In the genomic region with DNA sequence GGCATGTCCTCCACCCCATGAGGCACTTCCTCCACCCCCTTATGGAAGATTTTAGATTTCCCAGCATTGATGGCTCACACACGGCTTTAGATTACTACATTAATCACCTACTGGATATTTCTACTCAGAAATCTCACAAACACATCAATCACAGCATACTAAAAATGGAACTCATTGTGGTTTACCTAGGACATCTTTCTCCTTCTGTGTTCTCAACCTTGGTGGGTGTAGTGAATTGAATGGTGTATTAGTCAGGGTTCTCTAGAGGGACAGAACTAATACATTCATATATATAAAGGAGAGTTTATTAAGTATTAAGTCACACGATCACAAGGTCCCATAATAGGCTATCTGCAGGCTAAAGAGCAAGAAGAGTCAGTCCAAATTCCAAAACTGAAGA, we compare ENCODE assay signal across 20 cellular contexts.
DNase-seq lines count a peak whose midpoint lies in the region; ATAC-seq, FAIRE-seq and TF ChIP-seq lines count a peak whose summit lies in the region.
"Had no signal": no experiment of that assay in that cellular context is flagged by ENCODE, and none has a peak within 500 bp of the region (broad histone marks: within the 10 kb centered on the region; RNA-seq: fewer than 3 reads in every experiment).

No MANE protein-coding gene starts in this region.

- no TSS peak for BruUV-seq in GM12878 (replicated peaks; lab: Mats Ljungman, UMichigan)

- peak overlapping the region; percentile 63 for H3K27ac Mint-ChIP-seq in activated CD4-positive, alpha-beta T cell treated with anti-CD3 and anti-CD28 coated beads, Interleukin-2, amount 10 ng/mL, durations not matched to agents 24 days and 14 days
- H3K27ac Mint-ChIP-seq in activated naive CD8-positive, alpha-beta T cell treated with anti-CD3 and anti-CD28 coated beads, Interleukin-2, amount 50 U/mL, for 24 hours: peak overlapping the region; percentile 74
- no peak overlapping the region for H3K27ac Mint-ChIP-seq in activated naive CD8-positive, alpha-beta T cell treated with anti-CD3 and anti-CD28 coated beads for 36 hours
- H3K27ac Mint-ChIP-seq: CD4-positive, CD25-positive, alpha-beta regulatory T cell had no signal

- H3K27me3 Mint-ChIP-seq in activated CD4-positive, alpha-beta T cell treated with anti-CD3 and anti-CD28 coated beads, Interleukin-2, amount 10 ng/mL, durations not matched to agents 24 days and 14 days: peaks cover 2% of the 10 kb centered on the region
- H3K27me3 Mint-ChIP-seq in activated naive CD8-positive, alpha-beta T cell treated with anti-CD3 and anti-CD28 coated beads, Interleukin-2, amount 50 U/mL, for 24 hours: peaks cover 7% of the 10 kb centered on the region
- peaks cover 17% of the 10 kb centered on the region for H3K27me3 Mint-ChIP-seq in activated naive CD8-positive, alpha-beta T cell treated with anti-CD3 and anti-CD28 coated beads for 36 hours
- H3K27me3 Mint-ChIP-seq: CD4-positive, CD25-positive, alpha-beta regulatory T cell had no signal

- H3K4me3 Mint-ChIP-seq in activated CD4-positive, alpha-beta T cell treated with anti-CD3 and anti-CD28 coated beads, Interleukin-2, amount 10 ng/mL, durations not matched to agents 24 days and 14 days: peak overlapping the region; percentile 25
- no peak overlapping the region for H3K4me3 Mint-ChIP-seq in activated naive CD8-positive, alpha-beta T cell treated with anti-CD3 and anti-CD28 coated beads, Interleukin-2, amount 50 U/mL, for 24 hours
- no peak overlapping the region for H3K4me3 Mint-ChIP-seq in activated naive CD8-positive, alpha-beta T cell treated with anti-CD3 and anti-CD28 coated beads for 36 hours
- H3K4me3 Mint-ChIP-seq: CD4-positive, CD25-positive, alpha-beta regulatory T cell had no signal

- no peaks in the 10 kb centered on the region for H3K36me3 Mint-ChIP-seq in activated CD4-positive, alpha-beta T cell treated with anti-CD3 and anti-CD28 coated beads, Interleukin-2, amount 10 ng/mL, durations not matched to agents 24 days and 14 days (ENCODE audit: low read depth)
- no peaks in the 10 kb centered on the region for H3K36me3 Mint-ChIP-seq in activated naive CD8-positive, alpha-beta T cell treated with anti-CD3 and anti-CD28 coated beads, Interleukin-2, amount 50 U/mL, for 24 hours (ENCODE audit: low read depth)
- no peaks in the 10 kb centered on the region for H3K36me3 Mint-ChIP-seq in activated naive CD8-positive, alpha-beta T cell treated with anti-CD3 and anti-CD28 coated beads for 36 hours
- H3K36me3 Mint-ChIP-seq: CD4-positive, CD25-positive, alpha-beta regulatory T cell had no signal

- no peak overlapping the region for H3K4me2 ChIP-seq in GM12878 (ENCODE audit: control insufficient read depth, insufficient read depth)

- no peak for TF ChIP-seq EP300 in GM12878 (IDR thresholded peaks at IDR 0.05; ENCODE audit: borderline replicate concordance in 1 of 2, control insufficient read depth in 1 of 2, low read depth in 2 of 2, low read length in 2 of 2)

- peaks cover 0 to 2% of the 10 kb centered on the region in 2 experiments; a peak in 2 of 4 replicates for H3K27me3 ChIP-seq in GM12878 (replicated peaks in 1 of 2; ENCODE audit: control insufficient read depth in 2 of 2, insufficient read depth in 2 of 2, low read length in 1 of 2)
- H3K27me3 ChIP-seq: BE2C had no signal

- H3K27ac ChIP-seq in GM12878 (ENCODE audit: control insufficient read depth, insufficient read depth): no peak overlapping the region

- CTCF ChIA-PET in GM12878 (lab: Yijun Ruan, JAX): interaction anchor here (1.0 to 1.5 kb wide), 2 partner anchors 88 to 134 kb away, joined by 3 read pairs; no protein-coding TSS in a partner anchor

- H4K20me1 ChIP-seq in GM12878 (ENCODE audit: control insufficient read depth, insufficient read depth): no peaks in the 10 kb centered on the region

- no peak for TF ChIP-seq RAD21 in GM12878 (IDR thresholded peaks at IDR 0.05; ENCODE audit: insufficient read depth, low read depth, low read length)

- H3K4me3 ChIP-seq in GM12878: no peak overlapping the region

- in situ Hi-C loops in GM12878 (cut with MboI): no loop called here

- no peaks in the 10 kb centered on the region for H3K36me3 ChIP-seq in GM12878 (ENCODE audit: control insufficient read depth in 2 of 2, insufficient read depth in 2 of 2, low read length in 1 of 2)
- H3K36me3 ChIP-seq: BE2C had no signal

- POLR2A ChIA-PET in GM12878 (lab: Charles Lee): interaction anchor here (0.6 kb wide), 1 partner anchor 12 kb away, joined by 4 read pairs; no protein-coding TSS in a partner anchor

- H3K9me3 ChIP-seq in GM12878 (replicated peaks; ENCODE audit: control insufficient read depth, insufficient read depth, low read length): no peaks in the 10 kb centered on the region
- H3K9me3 ChIP-seq: BE2C had no signal

- DNase-seq in activated CD4-positive, alpha-beta T cell treated with anti-CD3 and anti-CD28 coated beads, Interleukin-2, amount 10 ng/mL, durations not matched to agents 24 days and 14 days: no peak
- no peak for DNase-seq in activated CD4-positive, alpha-beta T cell treated with anti-CD3 and anti-CD28 coated beads for 1 hour
- DNase-seq in activated naive CD8-positive, alpha-beta T cell treated with anti-CD3 and anti-CD28 coated beads, Interleukin-2, amount 50 U/mL, for 24 hours: no peak
- DNase-seq in activated naive CD8-positive, alpha-beta T cell treated with anti-CD3 and anti-CD28 coated beads for 36 hours: no peak
- DNase-seq in GM12878 (ENCODE audit: low read depth, low spot score) (no peak), NCI-H345 treated with DMSO at 0.1 percent for 48 hours (lab: John Stamatoyannopoulos, UW; ENCODE audit: unreplicated experiment) (no peak), GM20000 (ENCODE audit: low spot score) (no peak)
- DNase-seq: BE2C; CD4-positive, CD25-positive, alpha-beta regulatory T cell; DMS153; GDM1; MM.1S; NCI-H1092; NCI-H146; NCI-H2081; NCI-H2171 treated with DMSO at 0.1 percent for 48 hours; NK-92 treated with Interleukin-12 subunit alpha and Interleukin-12 subunit beta, amount 100 ng/mL, for 24 hours had no signal

- no peaks in the 10 kb centered on the region for H3K4me1 ChIP-seq in GM12878 (ENCODE audit: control insufficient read depth, insufficient read depth, low read length)
- H3K4me1 ChIP-seq: BE2C had no signal

- ATAC-seq in activated naive CD8-positive, alpha-beta T cell treated with anti-CD3 and anti-CD28 coated beads, Interleukin-2, amount 50 U/mL, for 24 hours: peak; percentile 75
- no peak for ATAC-seq in GM12878
- ATAC-seq: Right ventricle myocardium inferior had no signal

- SMC1A ChIA-PET in GM12878 (lab: Charles Lee; ENCODE audit: uncharacterized antibody, unreplicated experiment): interaction anchor here (0.6 to 1.4 kb wide), 3 partner anchors 21 to 421 kb away, joined by 3 read pairs; no protein-coding TSS in a partner anchor

- H3K9ac ChIP-seq in GM12878 (ENCODE audit: control insufficient read depth, insufficient read depth, low read length): no peak overlapping the region

- intact Hi-C loops in activated CD4-positive, alpha-beta T cell treated with anti-CD3 and anti-CD28 coated beads, Interleukin-2, amount 10 ng/mL, durations not matched to agents 24 days and 14 days (cut with micrococcal nuclease): loop anchor here (1.0 kb wide), 1 partner anchor 18 kb away; no protein-coding TSS in a partner anchor
- intact Hi-C loops in GM12878 (cut with micrococcal nuclease; ENCODE audit: unreplicated experiment): no loop called here

- H3K9me3 Mint-ChIP-seq in activated CD4-positive, alpha-beta T cell treated with anti-CD3 and anti-CD28 coated beads, Interleukin-2, amount 10 ng/mL, durations not matched to agents 24 days and 14 days: no peaks in the 10 kb centered on the region
- H3K9me3 Mint-ChIP-seq in activated naive CD8-positive, alpha-beta T cell treated with anti-CD3 and anti-CD28 coated beads, Interleukin-2, amount 50 U/mL, for 24 hours: no peaks in the 10 kb centered on the region
- H3K9me3 Mint-ChIP-seq in activated naive CD8-positive, alpha-beta T cell treated with anti-CD3 and anti-CD28 coated beads for 36 hours: no peaks in the 10 kb centered on the region

- H3K79me2 ChIP-seq in GM12878 (ENCODE audit: control insufficient read depth, insufficient read depth, low read length): no peaks in the 10 kb centered on the region

- TF ChIP-seq CTCF in GM12878 (IDR thresholded peaks at IDR 0.05 in 2 of 3, conservative IDR thresholded peaks at IDR 0.05 in 1 of 3; ENCODE audit: control insufficient read depth in 2 of 3, extremely low read depth in 1 of 3, insufficient read depth in 1 of 3, low read depth in 3 of 3, low read length in 3 of 3) (no peak), GM20000 (IDR thresholded peaks at IDR 0.05; ENCODE audit: extremely low read depth, missing control alignments) (no peak)

- no peak overlapping the region for H2AFZ ChIP-seq in GM12878 (ENCODE audit: control insufficient read depth, low read depth, low read length)

- FAIRE-seq in GM12878 (lab: Jason Lieb, UNC): no peak
- FAIRE-seq: H1, RCC 7860 had no signal

- RAD21 ChIA-PET in GM12878 (lab: Charles Lee; ENCODE audit: unreplicated experiment): no interaction called here

- WGBS in GM12878 (ENCODE audit: insufficient coverage, insufficient replicate concordance, low lambda C conversion rate, missing lambda C conversion rate): 0% methylated on average over 2 of the region's 2 CpGs

- TF ChIP-seq POLR2A in GM12878 (IDR thresholded peaks at IDR 0.05; ENCODE audit: low read depth, low read length): no peak

- peaks cover 22% of the 10 kb centered on the region for H3K4me1 Mint-ChIP-seq in activated CD4-positive, alpha-beta T cell treated with anti-CD3 and anti-CD28 coated beads, Interleukin-2, amount 10 ng/mL, durations not matched to agents 24 days and 14 days
- H3K4me1 Mint-ChIP-seq in activated naive CD8-positive, alpha-beta T cell treated with anti-CD3 and anti-CD28 coated beads, Interleukin-2, amount 50 U/mL, for 24 hours: peaks cover 33% of the 10 kb centered on the region
- peaks cover 7% of the 10 kb centered on the region for H3K4me1 Mint-ChIP-seq in activated naive CD8-positive, alpha-beta T cell treated with anti-CD3 and anti-CD28 coated beads for 36 hours
- H3K4me1 Mint-ChIP-seq: CD4-positive, CD25-positive, alpha-beta regulatory T cell had no signal

TF ChIP-seq in GM12878, 131 proteins besides CTCF, POLR2A, EP300 and RAD21 (continues in another document):
- TF ChIP-seq LARP7 (IDR thresholded peaks at IDR 0.05) (no peak), RUNX3 (IDR thresholded peaks at IDR 0.05; ENCODE audit: low read length) (peak; percentile 68; the same call in 1 of the 2 replicates)
